ENCODE assay signal across 26 cellular contexts in genomic region chrX:13189380-13189779, GRCh38.
"Had no signal": no experiment of that assay in that cellular context is flagged by ENCODE, and none has a peak within 500 bp of the region (broad histone marks: within the 10 kb centered on the region; RNA-seq: fewer than 3 reads in every experiment).

No MANE protein-coding gene starts in this region.

- H3K4me1 ChIP-seq: esophagus squamous epithelium, foreskin keratinocyte had no signal

- FAIRE-seq: colon, endothelial cell of umbilical vein, frontal cortex, kidney had no signal

- H3K9me3 ChIP-seq: esophagus squamous epithelium, gastroesophageal sphincter, lower lobe of right lung, mucosa of descending colon had no signal

- H3K79me2 ChIP-seq: hepatocyte had no signal

- H2AFZ ChIP-seq: hepatocyte had no signal

- H3K4me3 ChIP-seq: coronary artery, dorsolateral prefrontal cortex, esophagus squamous epithelium, gastroesophageal sphincter, heart left ventricle, hepatocyte, lower lobe of right lung, mucosa of descending colon had no signal

- H3K4me2 ChIP-seq: hepatocyte had no signal

- H3K27ac Mint-ChIP-seq: immature natural killer cell, mesothelial cell of epicardium, naive B cell had no signal

- H3K27ac ChIP-seq: coronary artery, dorsolateral prefrontal cortex, esophagus squamous epithelium, foreskin keratinocyte, gastroesophageal sphincter, hepatocyte, lower lobe of right lung had no signal

- H3K36me3 Mint-ChIP-seq: mesothelial cell of epicardium had no signal

- H3K4me3 Mint-ChIP-seq: immature natural killer cell, mesothelial cell of epicardium, naive B cell had no signal

- ATAC-seq: foreskin keratinocyte, gastroesophageal sphincter, left lobe of liver, lower lobe of right lung had no signal

- H3K36me3 ChIP-seq: esophagus squamous epithelium, gastroesophageal sphincter, heart left ventricle, lower lobe of right lung had no signal

- H3K27me3 ChIP-seq: esophagus squamous epithelium, foreskin keratinocyte, gastroesophageal sphincter, heart left ventricle, hepatocyte had no signal

- DNase-seq: dermis blood vessel endothelial cell; dorsolateral prefrontal cortex; effector CD4-positive, alpha-beta T cell; effector memory CD4-positive, alpha-beta T cell; esophagus squamous epithelium; foreskin keratinocyte; hypothalamus; immature natural killer cell; islet precursor cell; kidney; kidney glomerular epithelial cell; left colon; left ventricle myocardium superior; lower lobe of right lung; mesenchymal stem cell; mucosa of descending colon; naive B cell had no signal
